Comparison of ENCODE assay signal across 9 cellular contexts in the genomic region with DNA sequence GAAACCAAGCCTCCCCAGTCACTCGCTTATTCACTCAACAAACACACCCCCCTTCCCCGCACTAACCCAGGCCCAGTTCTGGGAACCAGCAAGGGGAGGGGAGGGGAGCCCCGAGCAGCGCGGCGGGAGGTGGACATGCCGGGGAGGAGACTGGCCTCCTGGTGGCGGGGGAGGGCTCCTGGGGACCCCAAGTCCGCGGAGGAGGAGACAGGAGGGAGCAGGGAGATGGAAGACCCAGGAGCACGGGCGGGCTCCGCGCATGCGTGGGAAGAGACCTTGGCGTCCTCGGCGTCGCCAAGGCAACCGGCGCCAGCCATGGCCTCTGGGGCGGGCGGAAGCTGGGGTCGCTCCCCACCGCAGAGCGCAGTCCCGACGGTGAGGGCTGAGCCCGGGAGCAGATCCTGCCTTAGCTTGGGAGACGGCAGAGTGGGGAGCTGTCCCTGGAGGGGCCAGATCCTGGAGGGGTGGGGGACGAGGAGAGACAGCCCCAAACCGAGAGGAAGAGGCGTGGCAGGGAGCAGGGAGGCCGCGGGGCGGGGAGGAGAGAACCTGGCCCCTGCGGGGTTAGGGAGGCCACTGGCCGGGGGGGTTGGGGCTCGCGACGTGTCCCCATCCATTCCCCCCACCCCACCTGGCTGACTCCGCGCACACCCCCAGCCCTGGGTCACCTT.
DNase-seq lines count a peak whose midpoint lies in the region; ATAC-seq and TF ChIP-seq lines count a peak whose summit lies in the region.
"Had no signal": no experiment of that assay in that cellular context is flagged by ENCODE, and none has a peak within 500 bp of the region (broad histone marks: within the 10 kb centered on the region; RNA-seq: fewer than 3 reads in every experiment).

Gene PRR29 (plus strand): TSS at position 302 of the 671 bp plus-strand sequence. CDS start 14 bp downstream, at position 316.

- ATAC-seq in GM19452 (IDR thresholded peaks at IDR 0.05; ENCODE audit: unreplicated experiment) (peak; percentile 67), HG03097 (IDR thresholded peaks at IDR 0.05; ENCODE audit: low FRiP score, unreplicated experiment) (no peak)
- ATAC-seq: HCT116 had no signal

- no peak for TF ChIP-seq CTCF in cardiac fibroblast (IDR thresholded peaks at IDR 0.05; ENCODE audit: low read depth, low read length)

- DNase-seq in Ammon's horn (ENCODE audit: low spot score) (peak; percentile 66), NCI-H1694 treated with DMSO at 0.1 percent for 48 hours (lab: John Stamatoyannopoulos, UW) (peak; percentile 49), cardiac fibroblast (ENCODE audit: low read depth in 2 of 2) (peak; percentile 57 to 72), kidney tubule cell (ENCODE audit: low spot score) (peak; percentile 73)
- peak; percentile 49 to 62 (median 56) for DNase-seq in activated CD4-positive, CD25-positive, alpha-beta regulatory T cell (lab: John Stamatoyannopoulos, UW)
- peak; percentile 49 to 63 for DNase-seq in stimulated activated CD4-positive, alpha-beta T cell treated with anti-CD3 and anti-CD28 coated beads, Interleukin-1b, Interleukin-23, amount 100 ng/mL, for 4 hours (ENCODE audit: low read depth in 2 of 2)

- H3K4me3 ChIP-seq in cardiac fibroblast (replicated peaks in 1 of 2; ENCODE audit: low read depth in 2 of 2, low read length in 2 of 2), result peak within 1 kb of the TSS; percentile 67 to 73
